ENCODE assay signal across 9 cellular contexts in the genomic region with DNA sequence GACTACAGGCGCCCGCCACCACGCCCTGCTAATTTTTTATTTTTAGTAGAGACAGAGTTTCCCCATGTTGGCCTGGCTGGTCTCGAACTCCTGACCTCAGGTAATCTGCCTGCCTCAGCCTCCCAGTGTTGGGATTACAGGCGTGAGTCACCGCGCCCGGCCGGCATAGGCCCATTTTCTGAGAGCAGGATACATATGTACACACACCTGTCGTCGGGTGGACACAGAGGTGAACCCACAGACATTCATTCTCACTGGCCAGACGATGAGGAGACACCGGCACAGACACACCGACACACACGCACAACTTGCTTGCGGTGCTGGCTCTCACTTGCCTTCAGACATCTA. TPM values are rescaled to one million over a fixed set of nuclear protein-coding genes. Genes with fewer than 3 reads are reported as not detected.
A peak's percentile ranks its signal among the peaks of the same experiment; 100 is the strongest.
DNase-seq lines count a peak whose midpoint lies in the region; ATAC-seq, FAIRE-seq and TF ChIP-seq lines count a peak whose summit lies in the region.
"Had no signal": no experiment of that assay in that cellular context is flagged by ENCODE, and none has a peak within 500 bp of the region (broad histone marks: within the 10 kb centered on the region; RNA-seq: fewer than 3 reads in every experiment).

No MANE protein-coding gene starts in this region.

- peak overlapping the region; percentile 45 for H3K4me3 ChIP-seq in endocrine pancreas (ENCODE audit: control insufficient read depth, insufficient read depth, low read length)
- peak overlapping the region; percentile 66 to 68 for H3K4me3 ChIP-seq in muscle layer of colon (ENCODE audit: low read depth in 1 of 2, low read length in 2 of 2)

- H3K9ac ChIP-seq in endocrine pancreas (ENCODE audit: control insufficient read depth, insufficient read depth, low read length) (peak overlapping the region; percentile 66), muscle layer of colon (ENCODE audit: low read length) (no peak overlapping the region)

- no peaks in the 10 kb centered on the region for H3K9me3 ChIP-seq in endocrine pancreas (ENCODE audit: control insufficient read depth, low read length)
- no peaks in the 10 kb centered on the region for H3K9me3 ChIP-seq in muscle layer of colon (ENCODE audit: low read length)

- H3K36me3 Mint-ChIP-seq in stimulated activated naive CD8-positive, alpha-beta T cell treated with anti-CD3 and anti-CD28 coated beads, Interleukin-15, Interleukin-2, amounts not matched to agents 100 ng/mL and 50 ng/mL, for 24 hours (ENCODE audit: low read depth) = peaks cover 4% of the 10 kb centered on the region

- DNase-seq in stimulated activated naive CD8-positive, alpha-beta T cell treated with anti-CD3 and anti-CD28 coated beads, Interleukin-15, Interleukin-2, amounts not matched to agents 100 U/mL and 50 U/mL, for 24 hours = no peak
- DNase-seq in GM12892 (ENCODE audit: insufficient read length) = no peak
- no peak for DNase-seq in epidermal melanocyte (ENCODE audit: insufficient read length, low spot score)
- DNase-seq: small intestine had no signal

- no peak for ATAC-seq in stimulated activated naive CD8-positive, alpha-beta T cell treated with anti-CD3 and anti-CD28 coated beads, Interleukin-15, Interleukin-2, amounts not matched to agents 100 U/mL and 50 U/mL, for 24 hours
- ATAC-seq in GM19467 (IDR thresholded peaks at IDR 0.05; ENCODE audit: unreplicated experiment) = no peak
- no peak for ATAC-seq in HG02642 (IDR thresholded peaks at IDR 0.05; ENCODE audit: poor library complexity, unreplicated experiment)

- H3K36me3 ChIP-seq in endocrine pancreas (ENCODE audit: control insufficient read depth, insufficient read depth, low read length) (no peaks in the 10 kb centered on the region), muscle layer of colon (ENCODE audit: insufficient read depth, low read length) (no peaks in the 10 kb centered on the region)

- H3K4me3 Mint-ChIP-seq in stimulated activated naive CD8-positive, alpha-beta T cell treated with anti-CD3 and anti-CD28 coated beads, Interleukin-15, Interleukin-2, amounts not matched to agents 100 ng/mL and 50 ng/mL, for 24 hours = peak overlapping the region; percentile 48

- no peaks in the 10 kb centered on the region for H3K9me3 Mint-ChIP-seq in stimulated activated naive CD8-positive, alpha-beta T cell treated with anti-CD3 and anti-CD28 coated beads, Interleukin-15, Interleukin-2, amounts not matched to agents 100 ng/mL and 50 ng/mL, for 24 hours

- H3K27ac Mint-ChIP-seq in stimulated activated naive CD8-positive, alpha-beta T cell treated with anti-CD3 and anti-CD28 coated beads, Interleukin-15, Interleukin-2, amounts not matched to agents 100 ng/mL and 50 ng/mL, for 24 hours = no peak overlapping the region

- no peak for FAIRE-seq in GM12892 (lab: Jason Lieb, UNC)
- FAIRE-seq: small intestine had no signal

- no peak for TF ChIP-seq POLR2A in GM12892 (IDR thresholded peaks at IDR 0.05; ENCODE audit: low read depth, low read length)

- H3K27me3 ChIP-seq in endocrine pancreas (ENCODE audit: control insufficient read depth, insufficient read depth, low read length) = no peaks in the 10 kb centered on the region
- H3K27me3 ChIP-seq in muscle layer of colon (ENCODE audit: control insufficient read depth in 1 of 2, insufficient read depth in 2 of 2, low read length in 2 of 2) = no peaks in the 10 kb centered on the region

- H3K4me1 Mint-ChIP-seq in stimulated activated naive CD8-positive, alpha-beta T cell treated with anti-CD3 and anti-CD28 coated beads, Interleukin-15, Interleukin-2, amounts not matched to agents 100 ng/mL and 50 ng/mL, for 24 hours (ENCODE audit: low read depth) = peaks cover 5% of the 10 kb centered on the region

- H3K27ac ChIP-seq in muscle layer of colon (ENCODE audit: low read depth, low read length) = no peak overlapping the region

- H3K27me3 Mint-ChIP-seq in stimulated activated naive CD8-positive, alpha-beta T cell treated with anti-CD3 and anti-CD28 coated beads, Interleukin-15, Interleukin-2, amounts not matched to agents 100 ng/mL and 50 ng/mL, for 24 hours = peaks cover 7% of the 10 kb centered on the region

- H3K4me1 ChIP-seq in endocrine pancreas (ENCODE audit: control insufficient read depth, insufficient read depth, low read length) = no peaks in the 10 kb centered on the region
- no peaks in the 10 kb centered on the region for H3K4me1 ChIP-seq in muscle layer of colon (ENCODE audit: insufficient read depth, low read length)

RNA-seq across cellular contexts. Expression of gene PTCH2, which starts 0.7 kb away (rescaled TPM):
- 0.11 TPM for polyA plus RNA-seq in GM12892 (2012; ENCODE audit: missing spikeins)

RNA-seq across cellular contexts. Expression of gene BTBD19, which starts 34.1 kb away (rescaled TPM):
- polyA plus RNA-seq in GM12892 (2012; ENCODE audit: missing spikeins) = 1.4 TPM

RNA-seq across cellular contexts. Expression of gene DYNLT4, which starts 35.2 kb away (rescaled TPM):
- not detected for polyA plus RNA-seq in GM12892 (2012; ENCODE audit: missing spikeins)

RNA-seq across cellular contexts. Expression of gene PLK3, which starts 42.2 kb away (rescaled TPM):
- polyA plus RNA-seq in GM12892 (2012; ENCODE audit: missing spikeins) = 14.4 TPM

RNA-seq across cellular contexts. Expression of gene BEST4, which starts 54.4 kb away (rescaled TPM):
- polyA plus RNA-seq in GM12892 (2012; ENCODE audit: missing spikeins) = 0.72 TPM
